ENCODE assay signal across 8 cellular contexts in genomic region chr1:230097370-230097769, GRCh38.
"Had no signal": no experiment of that assay in that cellular context is flagged by ENCODE, and none has a peak within 500 bp of the region (broad histone marks: within the 10 kb centered on the region; RNA-seq: fewer than 3 reads in every experiment).

No MANE protein-coding gene starts in this region.

- H3K4me2 ChIP-seq: KMS-11 had no signal

- DNase-seq: IMR-90, Karpas-422, KBM-7, KG1 had no signal

- ATAC-seq: HepG2 had no signal

- FAIRE-seq: HepG2, HTR-8/SVneo had no signal

- H3K9ac ChIP-seq: KMS-11 had no signal

- H3K27ac ChIP-seq: HL-60, KMS-11 had no signal
